In genomic region chr2:3536682-3537632, GRCh38 we compare ENCODE assay signal across 8 cellular contexts. TPM values are rescaled to one million over a fixed set of nuclear protein-coding genes. Genes with fewer than 3 reads are reported as not detected.
A peak's percentile ranks its signal among the peaks of the same experiment; 100 is the strongest.
DNase-seq lines count a peak whose midpoint lies in the region; ATAC-seq and TF ChIP-seq lines count a peak whose summit lies in the region.

No MANE protein-coding gene starts in this region.

- H3K4me2 ChIP-seq in BLaER1, result peak overlapping the region; percentile 74

- no peaks in the 10 kb centered on the region for H3K27me3 ChIP-seq in BLaER1
- no peaks in the 10 kb centered on the region for H3K27me3 ChIP-seq in H7 (ENCODE audit: control insufficient read depth, insufficient read depth, low read length)
- H3K27me3 ChIP-seq in RWPE2 (ENCODE audit: insufficient read depth, poor library complexity, severe bottlenecking), result no peaks in the 10 kb centered on the region
- H3K27me3 ChIP-seq in ectodermal cell (ENCODE audit: control insufficient read depth, insufficient read depth, low read length, poor library complexity, severe bottlenecking), result no peaks in the 10 kb centered on the region
- no peaks in the 10 kb centered on the region for H3K27me3 ChIP-seq in mucosa of stomach (ENCODE audit: control insufficient read depth, insufficient read depth, low read length)

- WGBS in ectodermal cell, 2 experiments, result 71 to 77% methylated on average over 15 to 16 of the region's 16 CpGs

- H3K4me3 ChIP-seq in BLaER1 (peak overlapping the region; percentile 68), H7 (ENCODE audit: insufficient read depth, low read depth, low read length) (peak overlapping the region; percentile 21; the same call in 1 of the 2 replicates), RWPE2 (ENCODE audit: severe bottlenecking) (no peak overlapping the region), ectodermal cell (ENCODE audit: insufficient read depth, low read depth, low read length) (peak overlapping the region; percentile 2), mucosa of stomach (ENCODE audit: low read length) (no peak overlapping the region)

- peaks cover 48% of the 10 kb centered on the region for H3K36me3 ChIP-seq in BLaER1
- H3K36me3 ChIP-seq in H7 (replicated peaks; ENCODE audit: control insufficient read depth, insufficient read depth, low read length), result peaks cover 2% of the 10 kb centered on the region
- peaks cover 7% of the 10 kb centered on the region for H3K36me3 ChIP-seq in RWPE2 (ENCODE audit: low read depth)
- peaks cover 13% of the 10 kb centered on the region for H3K36me3 ChIP-seq in ectodermal cell (ENCODE audit: control insufficient read depth, insufficient read depth, low read length)
- no peaks in the 10 kb centered on the region for H3K36me3 ChIP-seq in mucosa of stomach (ENCODE audit: control insufficient read depth, insufficient read depth, low read length)

- peak overlapping the region; percentile 76 for H3K9ac ChIP-seq in BLaER1
- peak overlapping the region; percentile 50 for H3K9ac ChIP-seq in mucosa of stomach (ENCODE audit: low read length)

- ATAC-seq in RWPE2 (ENCODE audit: low read depth), result peak; percentile 17; the same call in 1 of the 3 replicates

- DNase-seq in H7 (peak; percentile 89), RWPE2 (ENCODE audit: low spot score) (no peak), DMS114 treated with DMSO at 0.1 percent for 48 hours (lab: John Stamatoyannopoulos, UW; ENCODE audit: unreplicated experiment) (no peak), G401 (ENCODE audit: low spot score) (no peak), NCI-H2196 treated with DMSO at 0.1 percent for 48 hours (lab: John Stamatoyannopoulos, UW; ENCODE audit: unreplicated experiment) (no peak)

- peak overlapping the region; percentile 70 for H3K27ac ChIP-seq in BLaER1
- peak overlapping the region; percentile 94 for H3K27ac ChIP-seq in RWPE2 (ENCODE audit: poor library complexity, severe bottlenecking)
- H3K27ac ChIP-seq in ectodermal cell (ENCODE audit: insufficient read depth, low read depth, low read length, poor library complexity, severe bottlenecking), result no peak overlapping the region

- H4K20me1 ChIP-seq in BLaER1, result peaks cover 6% of the 10 kb centered on the region; the same call in 1 of the 2 replicates

- peaks cover 14% of the 10 kb centered on the region for H3K9me3 ChIP-seq in BLaER1
- H3K9me3 ChIP-seq in RWPE2 (ENCODE audit: severe bottlenecking), result no peaks in the 10 kb centered on the region
- no peaks in the 10 kb centered on the region for H3K9me3 ChIP-seq in ectodermal cell (ENCODE audit: control insufficient read depth, low read length)
- no peaks in the 10 kb centered on the region for H3K9me3 ChIP-seq in mucosa of stomach (ENCODE audit: control insufficient read depth, low read length)

- peaks cover 10% of the 10 kb centered on the region; the same call in 1 of the 2 replicates for H3K4me1 ChIP-seq in BLaER1
- H3K4me1 ChIP-seq in RWPE2 (ENCODE audit: insufficient read depth, poor library complexity, severe bottlenecking), result peaks cover 18% of the 10 kb centered on the region
- H3K4me1 ChIP-seq in ectodermal cell (ENCODE audit: control insufficient read depth, insufficient read depth, low read length), result no peaks in the 10 kb centered on the region
- H3K4me1 ChIP-seq in mucosa of stomach (ENCODE audit: control insufficient read depth, insufficient read depth, low read length), result peaks cover 35% of the 10 kb centered on the region

- in situ Hi-C loops in G401 (cut with HindIII; ENCODE audit: low sequenced_read_pairs), result no loop called here

- TF ChIP-seq CTCF in RWPE2 (IDR thresholded peaks at IDR 0.05; ENCODE audit: poor library complexity, severe bottlenecking), result no peak

RNA-seq across cellular contexts. Expression of gene ADI1, which starts 17.6 kb away (rescaled TPM):
- 19.8 and 21.0 TPM in 2 replicates for total RNA-seq in H7 (2014; rRNA removed; shearing (Covaris generic))
- 40.1 TPM for polyA plus RNA-seq in ectodermal cell (2013, experiment 1 of 4)
- polyA plus RNA-seq in ectodermal cell (2013, experiment 2 of 4), result 31.8 TPM
- polyA plus RNA-seq in ectodermal cell (2013, experiment 3 of 4), result 24.2 TPM
- polyA plus RNA-seq in ectodermal cell (2013, experiment 4 of 4), result 25.7 TPM
- 48.4 and 63.2 TPM in 2 replicates for total RNA-seq in G401 (2014; rRNA removed; shearing (Covaris generic))

RNA-seq across cellular contexts. Expression of gene RNASEH1, which starts 21.2 kb away (rescaled TPM):
- 40.4 and 42.8 TPM in 2 replicates for total RNA-seq in H7 (2014; rRNA removed; shearing (Covaris generic))
- 31.2 TPM for polyA plus RNA-seq in ectodermal cell (2013, experiment 1 of 4)
- 32.3 TPM for polyA plus RNA-seq in ectodermal cell (2013, experiment 2 of 4)
- polyA plus RNA-seq in ectodermal cell (2013, experiment 3 of 4), result 20.1 TPM
- polyA plus RNA-seq in ectodermal cell (2013, experiment 4 of 4), result 22.9 TPM
- 36.6 and 41.7 TPM in 2 replicates for total RNA-seq in G401 (2014; rRNA removed; shearing (Covaris generic))

RNA-seq across cellular contexts. Expression of gene RPS7, which starts 38.1 kb away (rescaled TPM):
- 2,082 and 2,647 TPM in 2 replicates for total RNA-seq in H7 (2014; rRNA removed; shearing (Covaris generic))
- 2,207 TPM for polyA plus RNA-seq in ectodermal cell (2013, experiment 1 of 4)
- polyA plus RNA-seq in ectodermal cell (2013, experiment 2 of 4), result 2,028 TPM
- polyA plus RNA-seq in ectodermal cell (2013, experiment 3 of 4), result 2,212 TPM
- 2,303 TPM for polyA plus RNA-seq in ectodermal cell (2013, experiment 4 of 4)
- total RNA-seq in G401 (2014; rRNA removed; shearing (Covaris generic)), result 3,161 and 4,026 TPM in 2 replicates

RNA-seq across cellular contexts. Expression of gene COLEC11, which starts 58.0 kb away (rescaled TPM):
- 0.07 TPM in 1 of 2 replicates, not detected in the other for total RNA-seq in H7 (2014; rRNA removed; shearing (Covaris generic))
- 0.41 TPM for polyA plus RNA-seq in ectodermal cell (2013, experiment 1 of 4)
- not detected for polyA plus RNA-seq in ectodermal cell (2013, experiment 2 of 4)
- polyA plus RNA-seq in ectodermal cell (2013, experiment 3 of 4), result 0.43 TPM
- polyA plus RNA-seq in ectodermal cell (2013, experiment 4 of 4), result not detected
- 2.1 TPM in 1 of 2 replicates, not detected in the other for total RNA-seq in G401 (2014; rRNA removed; shearing (Covaris generic))

Comparison
In these comparisons a context has a peak if more than half of its experiments do, and no peak if none do; other contexts are left out.
1. H3K4me3 ChIP-seq: peak in BLaER1 (single experiment), H7 (single experiment) and ectodermal cell (single experiment); none in RWPE2 (single experiment) and mucosa of stomach (single experiment).